In genomic region chr16:74813109-74813641, GRCh38 we compare ENCODE assay signal across 8 cellular contexts. TPM values are rescaled to one million over a fixed set of nuclear protein-coding genes. Genes with fewer than 3 reads are reported as not detected.
A peak's percentile ranks its signal among the peaks of the same experiment; 100 is the strongest.
DNase-seq lines count a peak whose midpoint lies in the region; ATAC-seq and TF ChIP-seq lines count a peak whose summit lies in the region.

No MANE protein-coding gene starts in this region.

- DNase-seq in DMS79 (lab: John Stamatoyannopoulos, UW) (peak; percentile 29), HuH-7.5 (ENCODE audit: low spot score) (peak; percentile 88), RPMI7951 (ENCODE audit: low read depth) (peak; percentile 55), fibroblast of the conjunctiva (ENCODE audit: low read depth) (peak; percentile 41), neural progenitor cell (ENCODE audit: low spot score) (peak; percentile 94)
- peak; percentile 43 to 49 for DNase-seq in activated T-helper 1 cell treated with anti-CD3 and anti-CD28 coated beads, Interleukin-2, amount 50 U/mL, for 16 hours (ENCODE audit: low read depth in 1 of 2, low spot score in 1 of 2)
- DNase-seq in stimulated activated naive CD8-positive, alpha-beta T cell treated with anti-CD3 and anti-CD28 coated beads, Interleukin-15, amount 100 ng/mL, for 72 hours = peak; percentile 75 to 77

- no peaks in the 10 kb centered on the region for H4K20me1 ChIP-seq in neural progenitor cell (ENCODE audit: low read depth)

- no peaks in the 10 kb centered on the region for H3K79me2 ChIP-seq in neural progenitor cell (ENCODE audit: low read depth)

- H3F3A ChIP-seq in neural progenitor cell (ENCODE audit: low read depth) = no peaks in the 10 kb centered on the region

- no peaks in the 10 kb centered on the region for H3K27me3 ChIP-seq in neural progenitor cell

- no peaks in the 10 kb centered on the region for H3K36me3 ChIP-seq in neural progenitor cell

- TF ChIP-seq CTCF in neural progenitor cell (IDR thresholded peaks at IDR 0.05) = peak; percentile 92

- H3K27ac ChIP-seq in neural progenitor cell = no peak overlapping the region

- peak; percentile 98 for ATAC-seq in GM21576 (IDR thresholded peaks at IDR 0.05; ENCODE audit: unreplicated experiment)
- ATAC-seq in stimulated activated naive CD8-positive, alpha-beta T cell treated with anti-CD3 and anti-CD28 coated beads, Interleukin-15, amount 100 ng/mL, for 72 hours = peak; percentile 100

- H3K4me2 ChIP-seq in neural progenitor cell = no peak overlapping the region

- H3K4me3 Mint-ChIP-seq in neural progenitor cell = no peak overlapping the region
- H3K4me3 Mint-ChIP-seq in stimulated activated naive CD8-positive, alpha-beta T cell treated with anti-CD3 and anti-CD28 coated beads, Interleukin-15, amount 100 ng/mL, for 72 hours = peak overlapping the region in 1 of 2 donors; percentile 33

- H3K27me3 Mint-ChIP-seq in neural progenitor cell (ENCODE audit: insufficient read depth, low read depth) = peaks cover 4% of the 10 kb centered on the region
- H3K27me3 Mint-ChIP-seq in stimulated activated naive CD8-positive, alpha-beta T cell treated with anti-CD3 and anti-CD28 coated beads, Interleukin-15, amount 100 ng/mL, for 72 hours = no peaks in the 10 kb centered on the region

- H3K4me3 ChIP-seq in neural progenitor cell = no peak overlapping the region

- H3K9ac ChIP-seq in neural progenitor cell = no peak overlapping the region

- H3K9me3 ChIP-seq in neural progenitor cell (ENCODE audit: low read depth) = peaks cover 13% of the 10 kb centered on the region

- peaks cover 4% of the 10 kb centered on the region for H3K4me1 ChIP-seq in neural progenitor cell

- no peaks in the 10 kb centered on the region for H3K36me3 Mint-ChIP-seq in neural progenitor cell

- peaks cover 6% of the 10 kb centered on the region for H3K4me1 Mint-ChIP-seq in neural progenitor cell
- peaks cover 6% of the 10 kb centered on the region for H3K4me1 Mint-ChIP-seq in stimulated activated naive CD8-positive, alpha-beta T cell treated with anti-CD3 and anti-CD28 coated beads, Interleukin-15, amount 100 ng/mL, for 72 hours

- H3K27ac Mint-ChIP-seq in neural progenitor cell = no peak overlapping the region
- no peak overlapping the region for H3K27ac Mint-ChIP-seq in stimulated activated naive CD8-positive, alpha-beta T cell treated with anti-CD3 and anti-CD28 coated beads, Interleukin-15, amount 100 ng/mL, for 72 hours

- H3K9me3 Mint-ChIP-seq in neural progenitor cell = peaks cover 10% of the 10 kb centered on the region
- no peaks in the 10 kb centered on the region for H3K9me3 Mint-ChIP-seq in stimulated activated naive CD8-positive, alpha-beta T cell treated with anti-CD3 and anti-CD28 coated beads, Interleukin-15, amount 100 ng/mL, for 72 hours

- peak overlapping the region; percentile 35 for H2AFZ ChIP-seq in neural progenitor cell (replicated peaks)

RNA-seq across cellular contexts. Expression of gene FA2H, which starts 38.6 kb away (rescaled TPM):
- total RNA-seq in RPMI7951 (2014; rRNA removed; shearing (Covaris generic)) = not detected in 2 replicates
- total RNA-seq in neural progenitor cell (ENCODE audit: low replicate concordance) = not detected in 2 replicates

Comparison
In these comparisons a context has a peak if more than half of its experiments do, and no peak if none do; other contexts are left out.
1. DNase-seq: peak in every context shown above with its lines; median percentile 94 in neural progenitor cell; 88 in HuH-7.5; 76 in stimulated activated naive CD8-positive, alpha-beta T cell treated with anti-CD3 and anti-CD28 coated beads, Interleukin-15, amount 100 ng/mL, for 72 hours; 55 in RPMI7951; 46 in activated T-helper 1 cell treated with anti-CD3 and anti-CD28 coated beads, Interleukin-2, amount 50 U/mL, for 16 hours; 41 in fibroblast of the conjunctiva; 29 in DMS79.